ENCODE assay signal across 9 cellular contexts in the genomic region with DNA sequence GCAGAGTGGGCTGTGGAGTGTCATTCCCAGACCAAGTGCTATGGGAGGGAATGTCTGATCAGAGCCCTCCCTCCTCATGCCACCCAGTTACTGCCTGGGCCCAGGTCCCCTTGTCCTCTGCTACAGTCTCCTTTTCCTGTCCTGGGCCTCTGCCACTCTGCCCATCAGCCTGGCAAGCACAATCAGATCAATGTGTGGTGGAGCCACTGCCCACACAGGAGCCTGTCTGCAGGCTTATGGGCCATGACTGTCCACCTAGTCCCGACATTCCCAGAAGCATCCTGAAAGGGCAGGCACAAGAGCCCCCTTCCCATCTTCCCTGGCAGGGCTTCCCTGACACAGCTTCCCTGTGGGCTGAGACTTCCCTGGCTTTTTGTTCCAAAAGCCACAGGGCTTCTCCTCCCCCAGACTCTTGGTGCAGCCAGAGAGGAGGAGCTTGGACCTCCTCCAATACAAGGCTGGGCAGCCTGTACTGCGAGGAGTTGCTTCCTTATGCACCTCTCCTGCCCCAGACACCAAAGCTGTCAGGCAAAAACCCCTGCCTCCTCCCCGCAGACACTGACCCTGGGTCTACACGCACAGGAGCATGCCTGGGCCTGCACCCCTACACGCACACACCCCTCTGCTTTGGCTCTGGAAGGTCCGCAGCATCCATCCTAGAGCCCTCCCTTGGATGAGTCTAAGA. TPM values are rescaled to one million over a fixed set of nuclear protein-coding genes. Genes with fewer than 3 reads are reported as not detected.
DNase-seq lines count a peak whose midpoint lies in the region; ATAC-seq lines count a peak whose summit lies in the region.
"Had no signal": no experiment of that assay in that cellular context is flagged by ENCODE, and none has a peak within 500 bp of the region (broad histone marks: within the 10 kb centered on the region; RNA-seq: fewer than 3 reads in every experiment).

No MANE protein-coding gene starts in this region.

- DNase-seq in DMS79 treated with DMSO at 0.1 percent for 48 hours (lab: John Stamatoyannopoulos, UW): peak; percentile 71
- DNase-seq in NCI-H226: peak; percentile 43
- DNase-seq in ecto neural progenitor cell (ENCODE audit: low spot score): peak; percentile 62
- DNase-seq in occipital lobe (lab: John Stamatoyannopoulos, UW): peak; percentile 8
- no peak for DNase-seq in NCI-H187 treated with DMSO at 0.1 percent for 48 hours (lab: John Stamatoyannopoulos, UW)
- DNase-seq in kidney glomerular epithelial cell (lab: John Stamatoyannopoulos, UW): no peak
- DNase-seq: activated naive CD4-positive, alpha-beta T cell had no signal

- ATAC-seq in HG03342 (IDR thresholded peaks at IDR 0.05; ENCODE audit: unreplicated experiment): no peak
- ATAC-seq in GM18519 (IDR thresholded peaks at IDR 0.05; ENCODE audit: low FRiP score, unreplicated experiment): no peak

RNA-seq across cellular contexts. Expression of gene CNTN2, which starts 29.2 kb away (rescaled TPM):
- 22.8 TPM for total RNA-seq in occipital lobe

Comparison
In these comparisons a context has a peak if more than half of its experiments do, and no peak if none do; other contexts are left out.
1. DNase-seq: peak in DMS79 treated with DMSO at 0.1 percent for 48 hours (single experiment), NCI-H226 (single experiment), ecto neural progenitor cell (single experiment) and occipital lobe (single experiment); none in NCI-H187 treated with DMSO at 0.1 percent for 48 hours (single experiment) and kidney glomerular epithelial cell (single experiment).